7 cellular contexts compared by ENCODE assay signal in genomic region chr22:50505776-50506610, GRCh38. TPM values are rescaled to one million over a fixed set of nuclear protein-coding genes. Genes with fewer than 3 reads are reported as not detected.
DNase-seq lines count a peak whose midpoint lies in the region; ATAC-seq and TF ChIP-seq lines count a peak whose summit lies in the region.
"Had no signal": no experiment of that assay in that cellular context is flagged by ENCODE, and none has a peak within 500 bp of the region (broad histone marks: within the 10 kb centered on the region; RNA-seq: fewer than 3 reads in every experiment).

No MANE protein-coding gene starts in this region.

- peak overlapping the region; percentile 89 for H3K27ac Mint-ChIP-seq in CD4-positive, alpha-beta T cell

- ATAC-seq in CD4-positive, alpha-beta T cell (ENCODE audit: poor library complexity) = no peak
- ATAC-seq in lower lobe of right lung = no peak
- no peak for ATAC-seq in GM18498 (IDR thresholded peaks at IDR 0.05; ENCODE audit: unreplicated experiment)
- no peak for ATAC-seq in GM18861 (IDR thresholded peaks at IDR 0.05; ENCODE audit: unreplicated experiment)

- POLR2A ChIA-PET in CD4-positive, alpha-beta T cell (lab: Charles Lee) = interaction anchor here (1.4 to 4.9 kb wide), 2 partner anchors 19 to 115 kb away, joined by 3 to 250 read pairs; partner anchors contain the start of gene SCO2

- H3K36me3 ChIP-seq in SJCRH30 (peaks cover 34% of the 10 kb centered on the region), lower lobe of right lung (peaks cover 42% of the 10 kb centered on the region)

- no peak for DNase-seq in CD4-positive, alpha-beta T cell
- DNase-seq in SJCRH30 = peak; percentile 56 to 62
- peak; percentile 57 for DNase-seq in lower lobe of right lung
- no peak for DNase-seq in HuH-7 (ENCODE audit: low spot score)

- H3K9me3 Mint-ChIP-seq in CD4-positive, alpha-beta T cell = no peaks in the 10 kb centered on the region

- CTCF ChIA-PET in CD4-positive, alpha-beta T cell (lab: Charles Lee) = no interaction called here

- TF ChIP-seq CTCF in CD4-positive, alpha-beta T cell (IDR thresholded peaks at IDR 0.05) = no peak
- TF ChIP-seq CTCF in lower lobe of right lung (IDR thresholded peaks at IDR 0.05) = no peak

- H3K27me3 Mint-ChIP-seq in CD4-positive, alpha-beta T cell = no peaks in the 10 kb centered on the region

- H3K27ac ChIP-seq in CD4-positive, alpha-beta T cell (ENCODE audit: low read depth, low read length) = peak overlapping the region; percentile 2
- H3K27ac ChIP-seq in SJCRH30 (no peak overlapping the region), lower lobe of right lung (no peak overlapping the region)

- H3K27me3 ChIP-seq in CD4-positive, alpha-beta T cell (ENCODE audit: control insufficient read depth, insufficient read depth, low read length) = no peaks in the 10 kb centered on the region
- H3K27me3 ChIP-seq in SJCRH30 = no peaks in the 10 kb centered on the region
- no peaks in the 10 kb centered on the region for H3K27me3 ChIP-seq in lower lobe of right lung (ENCODE audit: low read depth)

- H3K4me3 ChIP-seq in SJCRH30 = peak overlapping the region; percentile 99
- H3K4me3 ChIP-seq in lower lobe of right lung = peak overlapping the region; percentile 87

- H3K4me1 Mint-ChIP-seq in CD4-positive, alpha-beta T cell (ENCODE audit: low read depth) = peaks cover 21% of the 10 kb centered on the region

- no peaks in the 10 kb centered on the region for H3K9me3 ChIP-seq in CD4-positive, alpha-beta T cell (ENCODE audit: control insufficient read depth, low read length)
- H3K9me3 ChIP-seq in SJCRH30 (replicated peaks) (no peaks in the 10 kb centered on the region), lower lobe of right lung (no peaks in the 10 kb centered on the region)

- intact Hi-C loops in CD4-positive, alpha-beta T cell (cut with DNase I, micrococcal nuclease) = loop anchor here (2.0 to 10.0 kb wide), 4 partner anchors 29 to 161 kb away; partner anchors contain the start of gene PPP6R2 (in 1 of the 2)
- intact Hi-C loops in lower lobe of right lung (cut with DNase I) = no loop called here

- H3K4me3 Mint-ChIP-seq in CD4-positive, alpha-beta T cell = peak overlapping the region; percentile 45

- H3K4me1 ChIP-seq in SJCRH30 (peaks cover 9% of the 10 kb centered on the region), lower lobe of right lung (peaks cover 28% of the 10 kb centered on the region)

- H3K36me3 Mint-ChIP-seq in CD4-positive, alpha-beta T cell (ENCODE audit: low read depth) = peaks cover 15% of the 10 kb centered on the region

RNA-seq across cellular contexts. Expression of gene LMF2, which starts 1.5 kb away (rescaled TPM):
- total RNA-seq in CD4-positive, alpha-beta T cell = 100 to 1,000 TPM; 107 to 114 TPM
- 39.2 and 48.8 TPM in 2 replicates for total RNA-seq in SJCRH30 (2014; rRNA removed; shearing (Covaris generic))
- total RNA-seq in lower lobe of right lung = 58.8 TPM

RNA-seq across cellular contexts. Expression of gene NCAPH2, which starts 2.0 kb away (rescaled TPM):
- 100 to 1,000 TPM; 184 to 185 TPM for total RNA-seq in CD4-positive, alpha-beta T cell
- total RNA-seq in SJCRH30 (2014; rRNA removed; shearing (Covaris generic)) = 87.0 and 94.2 TPM in 2 replicates
- total RNA-seq in lower lobe of right lung = 46.1 TPM

RNA-seq across cellular contexts. Expression of gene MIOX, which starts 19.3 kb away (rescaled TPM):
- total RNA-seq in CD4-positive, alpha-beta T cell = not detected
- not detected in 2 replicates for total RNA-seq in SJCRH30 (2014; rRNA removed; shearing (Covaris generic))
- total RNA-seq in lower lobe of right lung = not detected
- total RNA-seq: left colon had no signal

RNA-seq across cellular contexts. Expression of gene SCO2, which starts 19.4 kb away (rescaled TPM):
- 1 to 10 TPM in 1 of 2 experiments, under 1 TPM in 1; 0.61 to 5.6 TPM for total RNA-seq in CD4-positive, alpha-beta T cell
- 0.71 and 2.1 TPM in 2 replicates for total RNA-seq in SJCRH30 (2014; rRNA removed; shearing (Covaris generic))
- total RNA-seq in lower lobe of right lung = 4.9 TPM

RNA-seq across cellular contexts. Expression of gene TYMP, which starts 23.8 kb away (rescaled TPM):
- 10 to 100 TPM in 1 of 2 experiments, 1 to 10 TPM in 1; 9.9 to 10.0 TPM for total RNA-seq in CD4-positive, alpha-beta T cell
- 0.51 and 0.63 TPM in 2 replicates for total RNA-seq in SJCRH30 (2014; rRNA removed; shearing (Covaris generic))
- total RNA-seq in lower lobe of right lung = 151 TPM

Comparison
In these comparisons a context has a peak if more than half of its experiments do, and no peak if none do; other contexts are left out.
1. DNase-seq: peak in SJCRH30 (2 of 2) and lower lobe of right lung (single experiment); none in CD4-positive, alpha-beta T cell (0 of 10) and HuH-7 (single experiment).